In the genomic region with DNA sequence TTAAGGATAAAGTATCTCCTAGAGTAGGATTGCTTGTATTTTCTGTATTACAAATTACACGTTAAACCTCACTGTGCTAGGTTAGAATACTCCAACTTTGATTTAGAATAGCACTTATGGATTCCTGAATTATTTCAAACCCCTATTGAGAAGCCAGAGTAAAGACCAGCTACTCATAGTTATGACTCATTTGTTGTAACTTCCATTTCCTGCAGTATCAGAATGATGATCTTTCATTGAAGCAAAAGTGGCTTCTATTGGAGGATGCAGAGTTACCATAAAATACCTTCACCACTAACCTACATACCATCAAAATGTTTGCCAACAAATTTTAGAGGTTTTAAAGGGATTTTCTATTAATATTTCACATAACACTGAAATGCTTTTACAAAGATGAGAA, we compare ENCODE assay signal across 22 cellular contexts.
A peak's percentile ranks its signal among the peaks of the same experiment; 100 is the strongest.
DNase-seq lines count a peak whose midpoint lies in the region; ATAC-seq, FAIRE-seq and TF ChIP-seq lines count a peak whose summit lies in the region.
"Had no signal": no experiment of that assay in that cellular context is flagged by ENCODE, and none has a peak within 500 bp of the region (broad histone marks: within the 10 kb centered on the region; RNA-seq: fewer than 3 reads in every experiment).

No MANE protein-coding gene starts in this region.

- no peaks in the 10 kb centered on the region for H3K9me2 ChIP-seq in PC-3 (replicated peaks; ENCODE audit: low read length)

- H3K79me2 ChIP-seq in PC-3 (ENCODE audit: low read length), result no peaks in the 10 kb centered on the region

- no peaks in the 10 kb centered on the region for H3K36me3 ChIP-seq in PC-3 (ENCODE audit: low read depth, low read length)
- H3K36me3 ChIP-seq: BLaER1 treated with 17β-estradiol and CSF1 and Interleukin-3, amounts not matched to agents 10 nM and 100 nM had no signal

- H3K9ac ChIP-seq in PC-3 (ENCODE audit: low read length), result no peak overlapping the region
- H3K9ac ChIP-seq: BLaER1 treated with 17β-estradiol and CSF1 and Interleukin-3, amounts not matched to agents 10 nM and 100 nM; GM23248 had no signal

- no peaks in the 10 kb centered on the region for H3K4me1 ChIP-seq in PC-3 (ENCODE audit: insufficient read depth, low read length)

- no peak overlapping the region for H3K4me2 ChIP-seq in PC-3 (ENCODE audit: low read length)
- H3K4me2 ChIP-seq: BLaER1 treated with 17β-estradiol and CSF1 and Interleukin-3, amounts not matched to agents 10 nM and 100 nM had no signal

- CTCF ChIA-PET in PC-3 (lab: Charles Lee), result no interaction called here

- intact Hi-C loops in PC-3 (cut with micrococcal nuclease), result no loop called here

- DNase-seq in A172 (ENCODE audit: low spot score), result peak; percentile 10
- DNase-seq in ELR (ENCODE audit: low read depth), result peak; percentile 68
- peak; percentile 30 for DNase-seq in PC-3
- peak; percentile 34 for DNase-seq in choroid plexus epithelial cell (ENCODE audit: low read depth)
- no peak for DNase-seq in NCI-H1694 (lab: John Stamatoyannopoulos, UW)
- no peak for DNase-seq in GM03348 (ENCODE audit: low spot score)
- no peak for DNase-seq in GM12891 (ENCODE audit: insufficient read length, low spot score)
- DNase-seq in SK-N-DZ (ENCODE audit: low spot score), result no peak
- DNase-seq: DND-41, GDM1, GM23248, KBM-7, NCI-H1417, NCI-H1930, NCI-H526, T-cell had no signal

- no peaks in the 10 kb centered on the region for H4K20me1 ChIP-seq in PC-3 (ENCODE audit: low read length)
- H4K20me1 ChIP-seq: BLaER1 treated with 17β-estradiol and CSF1 and Interleukin-3, amounts not matched to agents 10 nM and 100 nM had no signal

- no peaks in the 10 kb centered on the region for H3K27me3 ChIP-seq in PC-3 (ENCODE audit: low read length)
- H3K27me3 ChIP-seq: BLaER1 treated with 17β-estradiol and CSF1 and Interleukin-3, amounts not matched to agents 10 nM and 100 nM had no signal

- H2AFZ ChIP-seq in PC-3 (ENCODE audit: low read length), result no peak overlapping the region
- H2AFZ ChIP-seq: GM23248 had no signal

- H3K9me3 ChIP-seq in PC-3 (ENCODE audit: low read length), result no peaks in the 10 kb centered on the region
- H3K9me3 ChIP-seq: BLaER1 treated with 17β-estradiol and CSF1 and Interleukin-3, amounts not matched to agents 10 nM and 100 nM had no signal

- H3K4me3 ChIP-seq in PC-3 (ENCODE audit: low read length) (no peak overlapping the region), choroid plexus epithelial cell (ENCODE audit: low read depth, low read length) (no peak overlapping the region)
- H3K4me3 ChIP-seq: BLaER1 treated with 17β-estradiol and CSF1 and Interleukin-3, amounts not matched to agents 10 nM and 100 nM; GM23248; SK-N-MC had no signal

- no peaks in the 10 kb centered on the region for H3F3A ChIP-seq in PC-3 (ENCODE audit: low read length, unreplicated experiment)

- no peak for TF ChIP-seq POLR2A in GM12891 (IDR thresholded peaks at IDR 0.05; ENCODE audit: low read depth, low read length)

- H3K27ac ChIP-seq in PC-3 (ENCODE audit: low read length), result no peak overlapping the region
- H3K27ac ChIP-seq: BLaER1 treated with 17β-estradiol and CSF1 and Interleukin-3, amounts not matched to agents 10 nM and 100 nM; GM23248; SK-N-MC had no signal

- TF ChIP-seq CTCF in PC-3 (conservative IDR thresholded peaks at IDR 0.05; ENCODE audit: low read depth, low read length) (no peak), choroid plexus epithelial cell (conservative IDR thresholded peaks at IDR 0.05; ENCODE audit: low read depth, low read length) (no peak)

- peak; percentile 82 for ATAC-seq in PC-3
- ATAC-seq: HepG2, Panc1, Right ventricle myocardium inferior, T-cell had no signal

- POLR2A ChIA-PET in PC-3 (lab: Charles Lee; ENCODE audit: unreplicated experiment), result interaction anchor here (0.6 kb wide), 1 partner anchor 32 kb away, joined by 3 read pairs; no protein-coding TSS in a partner anchor

- no TSS peak for BruUV-seq in PC-3 (replicated peaks; lab: Mats Ljungman, UMichigan)

- FAIRE-seq in GM12891 (lab: Jason Lieb, UNC), result no peak
- FAIRE-seq: GM19239, HepG2 had no signal

TF ChIP-seq in GM12891, 5 proteins besides CTCF, POLR2A, EP300 and RAD21:
- TF ChIP-seq TAF1 (IDR thresholded peaks at IDR 0.05; ENCODE audit: low read depth, low read length) (no peak), POLR2AphosphoS5 (IDR thresholded peaks at IDR 0.05; ENCODE audit: low read depth, low read length) (no peak), POU2F2 (IDR thresholded peaks at IDR 0.05; ENCODE audit: low read depth, low read length) (no peak), PAX5 (IDR thresholded peaks at IDR 0.05; ENCODE audit: insufficient read depth, low read length, severe bottlenecking) (no peak), SPI1 (IDR thresholded peaks at IDR 0.05; ENCODE audit: low read depth, low read length) (no peak)
TF ChIP-seq in GM12891: peak in this region for 0.

Comparison
In these comparisons a context has a peak if more than half of its experiments do, and no peak if none do; other contexts are left out.
1. DNase-seq: peak in A172 (single experiment), ELR (single experiment), PC-3 (single experiment) and choroid plexus epithelial cell (single experiment); none in NCI-H1694 (single experiment), GM03348 (single experiment), GM12891 (single experiment) and SK-N-DZ (single experiment).